Comparison of ENCODE assay signal across 2 cellular contexts in genomic region chr14:24182110-24182882, GRCh38.
TF ChIP-seq lines count a peak whose summit lies in the region.

No MANE protein-coding gene starts in this region.

TF ChIP-seq in GM12891, 5 proteins besides CTCF, POLR2A, EP300 and RAD21:
- TF ChIP-seq POLR2AphosphoS5 (IDR thresholded peaks at IDR 0.05; ENCODE audit: low read depth, low read length) (peak; percentile 59), PAX5 (IDR thresholded peaks at IDR 0.05; ENCODE audit: insufficient read depth, low read length, severe bottlenecking) (no peak), POU2F2 (IDR thresholded peaks at IDR 0.05; ENCODE audit: low read depth, low read length) (peak; percentile 51; the same call in 1 of the 2 replicates), SPI1 (IDR thresholded peaks at IDR 0.05; ENCODE audit: low read depth, low read length) (no peak)
TF ChIP-seq in GM12891: peak in this region for 2.

TF ChIP-seq in GM12878, 131 proteins besides CTCF, POLR2A, EP300 and RAD21:
- TF ChIP-seq ZBTB11 (CRISPR knock-in tag; IDR thresholded peaks at IDR 0.05), result no peak
- TF ChIP-seq IKZF2 (IDR thresholded peaks at IDR 0.05), result no peak
- TF ChIP-seq GATAD2B (conservative IDR thresholded peaks at IDR 0.05; ENCODE audit: low read depth), result no peak
- TF ChIP-seq YY1 (IDR thresholded peaks at IDR 0.05; ENCODE audit: low read depth, low read length), result 0 out of 2 replicates have a peak, but pooled peaks have one; percentile 13
- TF ChIP-seq TCF3 (IDR thresholded peaks at IDR 0.05; ENCODE audit: borderline replicate concordance, insufficient read depth, low read depth, low read length), result no peak
- no peak for TF ChIP-seq SMAD1 (IDR thresholded peaks at IDR 0.05; ENCODE audit: low read depth, partially characterized antibody)
- no peak for TF ChIP-seq GABPA (IDR thresholded peaks at IDR 0.05; ENCODE audit: low read depth)
- peak; percentile 6; the same call in 1 of the 2 replicates for TF ChIP-seq CBFB (IDR thresholded peaks at IDR 0.05; ENCODE audit: low read depth)
- no peak for TF ChIP-seq EGR1 (IDR thresholded peaks at IDR 0.05; ENCODE audit: borderline replicate concordance in 1 of 2, low read depth in 2 of 2, low read length in 2 of 2)
- 0 out of 2 replicates have a peak, but pooled peaks have one; percentile 2 for TF ChIP-seq MTA3 (IDR thresholded peaks at IDR 0.05; ENCODE audit: borderline replicate concordance, low read length)
- no peak for TF ChIP-seq SMARCA5 (IDR thresholded peaks at IDR 0.05)
- peak; percentile 34 for TF ChIP-seq POLR2AphosphoS5 (IDR thresholded peaks at IDR 0.05; ENCODE audit: low read length)
- no peak for TF ChIP-seq SIN3A (IDR thresholded peaks at IDR 0.05; ENCODE audit: low read depth, low read length)
- no peak for TF ChIP-seq PRDM15 (CRISPR knock-in tag; IDR thresholded peaks at IDR 0.05)
- TF ChIP-seq ZBTB33 (IDR thresholded peaks at IDR 0.05), result no peak
TF ChIP-seq in GM12878: peak in this region for 4.
